ENCODE assay signal across 14 cellular contexts in genomic region chr19:19382118-19382517, GRCh38.
"Had no signal": no experiment of that assay in that cellular context is flagged by ENCODE, and none has a peak within 500 bp of the region (broad histone marks: within the 10 kb centered on the region; RNA-seq: fewer than 3 reads in every experiment).

No MANE protein-coding gene starts in this region.

- H3K27me3 Mint-ChIP-seq: central memory CD8-positive, alpha-beta T cell; stimulated activated naive CD8-positive, alpha-beta T cell treated with anti-CD3 and anti-CD28 coated beads, Interleukin-15, Interleukin-2, amounts not matched to agents 100 ng/mL and 50 ng/mL, for 24 hours had no signal

- H3K36me3 ChIP-seq: lower lobe of right lung had no signal

- ATAC-seq: activated naive CD4-positive, alpha-beta T cell treated with anti-CD3 and anti-CD28 coated beads, Interleukin-2, amount 50 U/mL, for 72 hours; body of pancreas; lower lobe of right lung had no signal

- H3K9me3 Mint-ChIP-seq: activated naive CD4-positive, alpha-beta T cell treated with anti-CD3 and anti-CD28 coated beads, Interleukin-2, amount 50 U/mL, for 72 hours; central memory CD8-positive, alpha-beta T cell; stimulated activated naive CD8-positive, alpha-beta T cell treated with anti-CD3 and anti-CD28 coated beads, Interleukin-15, Interleukin-2, amounts not matched to agents 100 ng/mL and 50 ng/mL, for 24 hours had no signal

- H3K4me3 ChIP-seq: body of pancreas, lower lobe of right lung had no signal

- H3K9me3 ChIP-seq: body of pancreas, lower lobe of right lung had no signal

- H3K27ac Mint-ChIP-seq: activated naive CD4-positive, alpha-beta T cell treated with anti-CD3 and anti-CD28 coated beads, Interleukin-2, amount 50 U/mL, for 72 hours; endodermal cell; stimulated activated naive CD8-positive, alpha-beta T cell treated with anti-CD3 and anti-CD28 coated beads, Interleukin-15, Interleukin-2, amounts not matched to agents 100 ng/mL and 50 ng/mL, for 24 hours had no signal

- H3K27ac ChIP-seq: lower lobe of right lung had no signal

- H3K4me3 Mint-ChIP-seq: endodermal cell; stimulated activated naive CD8-positive, alpha-beta T cell treated with anti-CD3 and anti-CD28 coated beads, Interleukin-15, Interleukin-2, amounts not matched to agents 100 ng/mL and 50 ng/mL, for 24 hours had no signal

- H3K27me3 ChIP-seq: body of pancreas had no signal

- DNase-seq: activated CD4-positive, alpha-beta T cell treated with anti-CD3 and anti-CD28 coated beads, Interleukin-2, amount 50 U/mL, for 4 hours; activated effector memory CD4-positive, alpha-beta T cell treated with Interleukin-2 at 50 U/mL for 16 hours; activated T-cell treated with anti-CD3 and anti-CD28 coated beads, Interleukin-2, amount 50 U/mL, for 1 hour; amniotic stem cell; body of pancreas; dermis blood vessel endothelial cell; endodermal cell; hippocampal formation; lower lobe of right lung; midbrain; stimulated activated CD4-positive, alpha-beta T cell treated with anti-CD3 and anti-CD28 coated beads, Interleukin-2, amount 100 ng/mL, for 48 hours had no signal
